ENCODE assay signal across 13 cellular contexts in genomic region chr15:96058103-96058851, GRCh38.
A peak's percentile ranks its signal among the peaks of the same experiment; 100 is the strongest.
DNase-seq lines count a peak whose midpoint lies in the region; ATAC-seq, FAIRE-seq and TF ChIP-seq lines count a peak whose summit lies in the region.
"Had no signal": no experiment of that assay in that cellular context is flagged by ENCODE, and none has a peak within 500 bp of the region (broad histone marks: within the 10 kb centered on the region; RNA-seq: fewer than 3 reads in every experiment).

No MANE protein-coding gene starts in this region.

- H3K36me3 Mint-ChIP-seq in dendritic cell treated with granulocyte-macrophage colony-stimulating factor and Interleukin-4, amounts not matched to agents 40 ng/mL and 50 ng/mL, for 4 days (ENCODE audit: low read depth) = no peaks in the 10 kb centered on the region
- H3K36me3 Mint-ChIP-seq: activated naive CD4-positive, alpha-beta T cell treated with anti-CD3 and anti-CD28 coated beads, Interleukin-2, amount 50 U/mL, for 24 hours; mesothelial cell of epicardium had no signal

- no peak for TF ChIP-seq CTCF in GM10266 (IDR thresholded peaks at IDR 0.05; ENCODE audit: control insufficient read depth, insufficient read depth, low read depth, missing control alignments)
- no peak for TF ChIP-seq CTCF in GM20000 (IDR thresholded peaks at IDR 0.05; ENCODE audit: extremely low read depth, missing control alignments)
- TF ChIP-seq CTCF in lower lobe of right lung (IDR thresholded peaks at IDR 0.05) = no peak
- TF ChIP-seq CTCF in D721Med (IDR thresholded peaks at IDR 0.05; ENCODE audit: insufficient read depth, missing control alignments) = no peak

- peak; percentile 72 for DNase-seq in GM10266 (ENCODE audit: extremely low spot score)
- DNase-seq in GM20000 (ENCODE audit: low spot score) = peak; percentile 61
- no peak for DNase-seq in mucosa of gallbladder (ENCODE audit: low spot score)
- no peak for DNase-seq in lower lobe of right lung
- DNase-seq in D721Med (ENCODE audit: insufficient read length, low spot score) = no peak
- DNase-seq: COR-L47, NCI-H446 had no signal

- no peak overlapping the region for H3K4me3 Mint-ChIP-seq in dendritic cell treated with granulocyte-macrophage colony-stimulating factor and Interleukin-4, amounts not matched to agents 40 ng/mL and 50 ng/mL, for 4 days
- H3K4me3 Mint-ChIP-seq: activated naive CD4-positive, alpha-beta T cell treated with anti-CD3 and anti-CD28 coated beads, Interleukin-2, amount 50 U/mL, for 24 hours; mesothelial cell of epicardium had no signal

- ATAC-seq in HG03159 (IDR thresholded peaks at IDR 0.05; ENCODE audit: unreplicated experiment) (peak; percentile 78), lower lobe of right lung (no peak), HG03025 (IDR thresholded peaks at IDR 0.05; ENCODE audit: low FRiP score, unreplicated experiment) (no peak)
- ATAC-seq: HCT116 had no signal

- H3K4me3 ChIP-seq in lower lobe of right lung = no peak overlapping the region

- peaks cover under 1% of the 10 kb centered on the region for H3K27me3 ChIP-seq in lower lobe of right lung (ENCODE audit: low read depth)

- peak overlapping the region; percentile 50 for H3K27ac Mint-ChIP-seq in dendritic cell treated with granulocyte-macrophage colony-stimulating factor and Interleukin-4, amounts not matched to agents 40 ng/mL and 50 ng/mL, for 4 days
- H3K27ac Mint-ChIP-seq: activated naive CD4-positive, alpha-beta T cell treated with anti-CD3 and anti-CD28 coated beads, Interleukin-2, amount 50 U/mL, for 24 hours; mesothelial cell of epicardium had no signal

- no peaks in the 10 kb centered on the region for H3K9me3 ChIP-seq in lower lobe of right lung

- H3K4me1 Mint-ChIP-seq in dendritic cell treated with granulocyte-macrophage colony-stimulating factor and Interleukin-4, amounts not matched to agents 40 ng/mL and 50 ng/mL, for 4 days (ENCODE audit: low read depth) = peaks cover 34% of the 10 kb centered on the region

- H3K27me3 Mint-ChIP-seq in dendritic cell treated with granulocyte-macrophage colony-stimulating factor and Interleukin-4, amounts not matched to agents 40 ng/mL and 50 ng/mL, for 4 days = peaks cover 37% of the 10 kb centered on the region

- peaks cover 6% of the 10 kb centered on the region for H3K4me1 ChIP-seq in lower lobe of right lung

- peaks cover 12% of the 10 kb centered on the region for H3K9me3 Mint-ChIP-seq in dendritic cell treated with granulocyte-macrophage colony-stimulating factor and Interleukin-4, amounts not matched to agents 40 ng/mL and 50 ng/mL, for 4 days
- H3K9me3 Mint-ChIP-seq: activated naive CD4-positive, alpha-beta T cell treated with anti-CD3 and anti-CD28 coated beads, Interleukin-2, amount 50 U/mL, for 24 hours had no signal

- no peaks in the 10 kb centered on the region for H3K36me3 ChIP-seq in lower lobe of right lung

- H3K27ac ChIP-seq in lower lobe of right lung = no peak overlapping the region

- intact Hi-C loops in dendritic cell treated with granulocyte-macrophage colony-stimulating factor and Interleukin-4, amounts not matched to agents 40 ng/mL and 50 ng/mL, for 4 days (cut with micrococcal nuclease) = no loop called here
- intact Hi-C loops in lower lobe of right lung (cut with DNase I) = no loop called here

- no peak for FAIRE-seq in D721Med (lab: Jason Lieb, UNC)

Comparison
In these comparisons a context has a peak if more than half of its experiments do, and no peak if none do; other contexts are left out.
1. DNase-seq: peak in GM10266 (single experiment) and GM20000 (single experiment); none in mucosa of gallbladder (single experiment), lower lobe of right lung (single experiment) and D721Med (single experiment).